Comparison of ENCODE assay signal across 29 cellular contexts in the genomic region with DNA sequence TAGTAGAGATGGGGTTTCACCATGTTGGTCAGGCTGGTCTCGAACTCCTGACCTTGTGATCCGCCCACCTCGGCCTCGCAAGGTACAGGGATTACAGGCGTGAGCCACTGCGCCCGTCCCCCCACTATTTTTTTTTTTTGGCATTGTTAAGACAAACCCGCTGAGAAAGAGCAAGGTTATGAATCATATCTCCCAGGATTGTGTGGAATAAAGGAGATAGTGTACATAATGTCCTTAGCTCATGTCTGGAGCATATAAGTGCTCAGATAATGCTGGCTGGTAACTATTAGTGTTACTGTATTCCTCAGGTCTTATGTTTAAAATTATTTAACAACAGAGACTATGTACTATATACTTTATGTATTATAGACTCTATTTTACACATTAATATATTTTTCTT.
"Had no signal": no experiment of that assay in that cellular context is flagged by ENCODE, and none has a peak within 500 bp of the region (broad histone marks: within the 10 kb centered on the region; RNA-seq: fewer than 3 reads in every experiment).

No MANE protein-coding gene starts in this region.

- H3K36me3 ChIP-seq: neutrophil, vagina had no signal

- H3K4me3 ChIP-seq: esophagus squamous epithelium, gastrocnemius medialis, left lung, mucosa of descending colon, smooth muscle cell, suprapubic skin, vagina had no signal

- ATAC-seq: gastrocnemius medialis; left cardiac atrium; left lung; mucosa of descending colon; natural killer cell treated with Interleukin-12 subunit alpha and Interleukin-12 subunit beta and Interleukin-15 and Interleukin-18, amount 100 ng/mL, for 72 hours; sciatic nerve; stimulated activated naive CD8-positive, alpha-beta T cell treated with anti-CD3 and anti-CD28 coated beads, Interleukin-15, amount 100 ng/mL, for 72 hours had no signal

- H3K9me3 ChIP-seq: esophagus squamous epithelium, gastrocnemius medialis, left lung, mucosa of descending colon, neutrophil, suprapubic skin, vagina had no signal

- H3K27ac Mint-ChIP-seq: mesothelial cell of epicardium; natural killer cell treated with Interleukin-12 subunit alpha and Interleukin-12 subunit beta and Interleukin-15 and Interleukin-18, amount 100 ng/mL, for 72 hours; progenitor cell of endocrine pancreas; stimulated activated naive CD8-positive, alpha-beta T cell treated with anti-CD3 and anti-CD28 coated beads, Interleukin-15, amount 100 ng/mL, for 72 hours had no signal

- H3K9ac ChIP-seq: parathyroid adenoma had no signal

- H3K4me2 ChIP-seq: smooth muscle cell had no signal

- H3K4me3 Mint-ChIP-seq: mesothelial cell of epicardium; naive B cell; natural killer cell treated with Interleukin-12 subunit alpha and Interleukin-12 subunit beta and Interleukin-15 and Interleukin-18, amount 100 ng/mL, for 72 hours; neural crest cell; stimulated activated naive CD8-positive, alpha-beta T cell treated with anti-CD3 and anti-CD28 coated beads, Interleukin-15, amount 100 ng/mL, for 72 hours had no signal

- H2AFZ ChIP-seq: parathyroid adenoma had no signal

- H3K4me1 Mint-ChIP-seq: mesothelial cell of epicardium, neural crest cell had no signal

- DNase-seq: effector CD8-positive, alpha-beta T cell; esophagus squamous epithelium; foreskin fibroblast; gastrocnemius medialis; head of caudate nucleus; left cardiac atrium; left lung; mesenchymal stem cell; mucosa of descending colon; naive B cell; stimulated activated CD4-positive, alpha-beta T cell treated with anti-CD3 and anti-CD28 coated beads, Interleukin-12 subunit alpha, Interleukin-12 subunit beta, amount 100 ng/mL, for 4 hours; stimulated activated CD4-positive, alpha-beta T cell treated with anti-CD3 and anti-CD28 coated beads, Interleukin-1b, Interleukin-23, amount 100 ng/mL, for 48 hours; stimulated activated CD4-positive, alpha-beta T cell treated with anti-CD3 and anti-CD28 coated beads, Interleukin-4, amount 100 ng/mL, for 1 hour; stimulated activated CD8-positive, alpha-beta memory T cell treated with anti-CD3 and anti-CD28 coated beads, Interleukin-4, amount 100 ng/mL, for 48 hours; stimulated activated naive CD4-positive, alpha-beta T cell; stimulated activated naive CD8-positive, alpha-beta T cell treated with anti-CD3 and anti-CD28 coated beads, Interleukin-15, amount 100 ng/mL, for 72 hours; trophoblast cell had no signal

- H3K27me3 ChIP-seq: esophagus squamous epithelium, gastrocnemius medialis, left lung, neutrophil, suprapubic skin, vagina had no signal

- H3K27ac ChIP-seq: esophagus squamous epithelium, gastrocnemius medialis, left lung, neutrophil, parathyroid adenoma, suprapubic skin, vagina had no signal

- FAIRE-seq: colon, islet of Langerhans had no signal

- H3K27me3 Mint-ChIP-seq: naive B cell; natural killer cell treated with Interleukin-12 subunit alpha and Interleukin-12 subunit beta and Interleukin-15 and Interleukin-18, amount 100 ng/mL, for 72 hours; progenitor cell of endocrine pancreas; stimulated activated naive CD8-positive, alpha-beta T cell treated with anti-CD3 and anti-CD28 coated beads, Interleukin-15, amount 100 ng/mL, for 72 hours had no signal

- H3K4me1 ChIP-seq: esophagus squamous epithelium, gastrocnemius medialis, left lung, parathyroid adenoma, suprapubic skin, vagina had no signal

- H3K9me3 Mint-ChIP-seq: natural killer cell treated with Interleukin-12 subunit alpha and Interleukin-12 subunit beta and Interleukin-15 and Interleukin-18, amount 100 ng/mL, for 72 hours; neural crest cell had no signal
